In the genomic region with DNA sequence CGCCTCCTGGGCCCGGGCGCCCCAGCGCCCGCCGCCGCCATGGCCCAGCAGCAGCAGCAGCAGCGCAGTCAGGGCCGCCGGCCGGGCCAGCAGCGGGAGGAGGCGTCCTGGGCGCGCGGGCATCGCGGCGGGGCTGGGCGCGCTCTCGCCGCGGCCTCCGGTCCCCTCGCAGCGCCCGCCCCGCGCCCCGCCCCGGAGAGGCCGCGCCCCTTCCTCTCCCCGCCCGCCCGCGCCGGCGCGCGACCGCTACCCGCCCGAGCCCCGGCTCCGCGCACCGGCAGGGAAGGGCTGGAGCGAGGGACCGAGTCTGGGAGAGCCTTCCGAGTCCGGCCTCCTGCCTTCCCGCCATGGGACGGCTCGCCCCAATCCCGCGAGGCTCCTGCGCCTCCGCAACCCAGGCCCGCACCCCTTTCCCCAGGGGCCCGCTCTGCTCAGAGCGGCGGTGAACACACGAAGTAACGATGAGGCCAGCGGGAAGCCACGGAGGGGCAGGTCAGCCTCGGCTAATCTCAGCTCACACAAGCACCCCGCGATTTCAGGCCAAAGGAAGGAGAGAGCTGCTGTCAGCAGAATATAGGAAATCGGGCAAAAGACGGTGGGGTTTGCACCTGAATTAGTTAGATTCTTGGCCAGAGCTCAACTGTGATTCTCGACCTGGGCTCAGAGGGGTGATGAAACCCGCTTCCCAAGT, we compare ENCODE assay signal across 8 cellular contexts. TPM values are rescaled to one million over a fixed set of nuclear protein-coding genes. Genes with fewer than 3 reads are reported as not detected.
A peak's percentile ranks its signal among the peaks of the same experiment; 100 is the strongest.
DNase-seq lines count a peak whose midpoint lies in the region; ATAC-seq and TF ChIP-seq lines count a peak whose summit lies in the region.

A gene (minus strand): TSS at position 135 of the 691 bp plus-strand sequence. CDS start 12 bp downstream, at position 123.

- peaks cover 0 to 6% of the 10 kb centered on the region in 2 donors for H3K36me3 ChIP-seq in duodenal mucosa (ENCODE audit: control insufficient read depth in 1 of 2, insufficient read depth in 2 of 2, low read length in 2 of 2)

- ATAC-seq in GM18907 (IDR thresholded peaks at IDR 0.05; ENCODE audit: unreplicated experiment) (peak; percentile 64), HG03135 (IDR thresholded peaks at IDR 0.05; ENCODE audit: unreplicated experiment) (peak; percentile 51)

- peak; percentile 71 for DNase-seq in ACHN
- DNase-seq in NCI-H510A (lab: John Stamatoyannopoulos, UW) = peak; percentile 29
- peak; percentile 78 to 80 for DNase-seq in activated CD4-positive, alpha-beta T cell treated with anti-CD3 and anti-CD28 coated beads, Interleukin-2, amount 50 U/mL, for 48 hours
- DNase-seq in lower leg skin (ENCODE audit: low spot score in 2 of 2) = peak; percentile 54 to 94
- peak; percentile 59 to 83 for DNase-seq in stimulated activated CD4-positive, alpha-beta T cell treated with anti-CD3 and anti-CD28 coated beads, Interleukin-4, amount 100 ng/mL, for 4 hours

- peaks cover 18 to 29% of the 10 kb centered on the region in 2 donors for H3K4me1 ChIP-seq in duodenal mucosa (ENCODE audit: control insufficient read depth in 1 of 2, insufficient read depth in 2 of 2, low read length in 2 of 2)

- H3K9me3 ChIP-seq in duodenal mucosa (ENCODE audit: control insufficient read depth in 1 of 2, low read length in 2 of 2) = no peaks in the 10 kb centered on the region

- H3K27ac ChIP-seq in duodenal mucosa (ENCODE audit: low read depth, low read length) = peak within 1 kb of the TSS; percentile 67

- 7 to 8% methylated on average over 18 to 22 of the region's 75 CpGs for WGBS in lower leg skin, 2 donors

- TF ChIP-seq CTCF in lower leg skin (IDR thresholded peaks at IDR 0.05) = no peak

- intact Hi-C loops in lower leg skin (cut with DNase I; ENCODE audit: low total_unique reads) = loop anchor here (5.0 kb wide), 1 partner anchor 858 kb away; no protein-coding TSS in a partner anchor

- H3K9ac ChIP-seq in duodenal mucosa (ENCODE audit: low read depth in 1 of 2, low read length in 2 of 2) = peak within 1 kb of the TSS; percentile 81 to 82

- in situ Hi-C loops in ACHN (cut with HindIII; ENCODE audit: low pct_ligation_motif_present, low pct_unique_long_range_greater_than_20kb, low sequenced_read_pairs) = no loop called here

- no peaks in the 10 kb centered on the region for H3K27me3 ChIP-seq in duodenal mucosa (ENCODE audit: control insufficient read depth in 1 of 2, insufficient read depth in 2 of 2, low read length in 2 of 2)

- no peak for TF ChIP-seq POLR2A in lower leg skin (IDR thresholded peaks at IDR 0.05)

- H3K4me3 ChIP-seq in duodenal mucosa (ENCODE audit: low read depth in 1 of 2, low read length in 2 of 2) (peak within 1 kb of the TSS; percentile 78 to 89), lower leg skin (ENCODE audit: low read depth, poor library complexity, severe bottlenecking) (peak within 1 kb of the TSS; percentile 91)

RNA-seq across cellular contexts. Expression of the gene that starts here (rescaled TPM):
- total RNA-seq in lower leg skin = 10 to 100 TPM; 29.3 to 68.5 (median 44.1) TPM

Comparison
In these comparisons a context has a peak if more than half of its experiments do, and no peak if none do; other contexts are left out.
1. Peak in every context shown above with its lines: DNase-seq, ATAC-seq, H3K4me3 ChIP-seq and H3K27ac ChIP-seq.
2. DNase-seq: peak in every context shown above with its lines; median percentile 79 in activated CD4-positive, alpha-beta T cell treated with anti-CD3 and anti-CD28 coated beads, Interleukin-2, amount 50 U/mL, for 48 hours; 74 in lower leg skin; 71 in ACHN; 71 in stimulated activated CD4-positive, alpha-beta T cell treated with anti-CD3 and anti-CD28 coated beads, Interleukin-4, amount 100 ng/mL, for 4 hours; 29 in NCI-H510A.